In the genomic region with DNA sequence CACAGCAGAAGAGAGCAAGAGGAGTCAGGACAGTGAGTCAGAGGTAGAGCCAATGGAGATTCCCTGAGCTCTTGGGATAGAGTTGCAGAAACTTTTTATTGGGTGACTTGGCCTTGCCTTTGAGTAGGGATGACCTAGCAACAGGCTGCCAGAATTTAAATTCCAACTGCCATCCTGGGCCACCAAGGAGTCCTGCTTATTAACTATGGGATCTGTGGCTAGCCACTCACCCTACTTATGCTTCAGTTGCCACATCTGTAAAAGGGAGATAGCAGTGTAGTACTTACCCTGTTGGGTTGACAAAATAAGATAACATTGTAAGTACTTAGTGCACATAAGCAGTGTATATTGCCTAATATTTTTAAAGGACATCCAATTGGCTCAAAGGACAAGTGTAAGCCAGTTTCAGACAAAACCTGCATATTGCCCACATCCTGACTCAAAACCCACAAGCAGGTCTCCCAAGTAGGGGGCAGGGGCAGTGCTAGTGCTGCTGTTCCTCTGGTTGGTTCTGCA, we compare ENCODE assay signal across 19 cellular contexts. TPM values are rescaled to one million over a fixed set of nuclear protein-coding genes. Genes with fewer than 3 reads are reported as not detected.
DNase-seq lines count a peak whose midpoint lies in the region; ATAC-seq and TF ChIP-seq lines count a peak whose summit lies in the region.
"Had no signal": no experiment of that assay in that cellular context is flagged by ENCODE, and none has a peak within 500 bp of the region (broad histone marks: within the 10 kb centered on the region; RNA-seq: fewer than 3 reads in every experiment).

No MANE protein-coding gene starts in this region.

- no peak for TF ChIP-seq POLR2A in erythroblast (IDR thresholded peaks at IDR 0.05; ENCODE audit: low read length)

- H3K36me3 ChIP-seq in KOPT-K1 (ENCODE audit: insufficient read depth, low read length): no peaks in the 10 kb centered on the region

- H3K9me3 ChIP-seq in KOPT-K1 (ENCODE audit: insufficient read depth, low read length, poor library complexity, severe bottlenecking): no peaks in the 10 kb centered on the region

- H3K27ac ChIP-seq in KOPT-K1 (ENCODE audit: low read depth, low read length, poor library complexity, severe bottlenecking): peak overlapping the region; percentile 52

- peak; percentile 19 for DNase-seq in ELR (ENCODE audit: low read depth)
- DNase-seq in RPMI7951 (ENCODE audit: low read depth): peak; percentile 23
- peak; percentile 79 to 93 for DNase-seq in erythroblast (lab: John Stamatoyannopoulos, UW)
- DNase-seq in stimulated activated CD4-positive, alpha-beta T cell treated with anti-CD3 and anti-CD28 coated beads, Interleukin-1b, Interleukin-23, amount 100 ng/mL, for 48 hours: no peak
- DNase-seq: ACHN; DMS79; foreskin melanocyte; IMR-90; left colon; midbrain; NCI-H1105; NCI-H69; stimulated activated naive B cell treated with anti-CD40 and anti-IgM and Interleukin-4, amounts not matched to agents 10 μg/mL and 1 μg/mL and 100 μg/mL, for 72 hours; trophoblast cell had no signal

- ATAC-seq in GM21723 (IDR thresholded peaks at IDR 0.05; ENCODE audit: unreplicated experiment) (no peak), HG03025 (IDR thresholded peaks at IDR 0.05; ENCODE audit: low FRiP score, unreplicated experiment) (no peak), HG03469 (IDR thresholded peaks at IDR 0.05; ENCODE audit: unreplicated experiment) (no peak)
- ATAC-seq: left colon, WTC11 had no signal

RNA-seq across cellular contexts. Expression of a gene that starts 43.5 kb away (rescaled TPM):
- total RNA-seq in RPMI7951 (2014; rRNA removed; shearing (Covaris generic)): 8.0 and 8.3 TPM in 2 replicates
